22 cellular contexts compared by ENCODE assay signal in the genomic region with DNA sequence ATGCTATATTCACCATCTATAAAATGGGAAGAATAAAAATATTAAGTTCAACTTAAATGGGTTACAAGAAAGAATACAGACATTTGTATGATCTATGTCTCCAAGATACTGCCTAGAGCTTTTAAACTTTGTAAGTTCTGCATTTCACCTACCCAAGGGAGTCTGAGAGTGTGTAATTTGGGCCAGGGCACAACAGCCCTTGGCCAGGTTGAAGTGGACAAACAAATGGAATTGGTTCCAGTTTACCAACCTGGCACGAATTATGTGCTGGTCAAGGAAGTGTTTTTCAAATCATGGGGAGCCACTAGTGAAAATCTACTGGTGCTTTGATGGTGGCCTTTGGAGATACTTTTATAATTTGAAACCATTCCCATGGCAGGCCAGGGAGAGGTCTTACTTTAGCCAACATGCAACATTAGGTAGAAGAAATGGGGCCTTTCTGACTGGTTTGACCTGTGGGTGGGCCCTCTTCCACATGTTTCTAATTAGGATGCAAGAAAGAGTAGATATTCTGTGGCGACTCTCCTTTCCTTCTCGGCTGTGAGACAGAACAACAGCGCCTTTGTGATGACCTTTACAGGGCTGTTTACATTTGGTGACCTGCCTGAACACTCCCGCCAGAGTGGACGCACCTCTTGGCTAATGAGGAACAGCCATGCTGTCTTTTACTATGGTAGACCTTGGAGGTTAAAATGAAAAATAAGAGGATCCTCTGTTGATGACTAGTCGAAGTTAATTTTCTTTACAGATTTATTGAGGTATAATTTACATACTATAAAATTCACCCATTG.
DNase-seq lines count a peak whose midpoint lies in the region; ATAC-seq, FAIRE-seq and TF ChIP-seq lines count a peak whose summit lies in the region.
"Had no signal": no experiment of that assay in that cellular context is flagged by ENCODE, and none has a peak within 500 bp of the region (broad histone marks: within the 10 kb centered on the region; RNA-seq: fewer than 3 reads in every experiment).

No MANE protein-coding gene starts in this region.

- peak overlapping the region in 2 of 8 donors; percentile 51 to 59 for H3K4me3 Mint-ChIP-seq in naive B cell
- H3K4me3 Mint-ChIP-seq in stimulated activated naive B cell treated with anti-CD40 and anti-IgM and Interleukin-4, amounts not matched to agents 10 μg/mL and 1 μg/mL and 100 μg/mL, for 72 hours, result no peak overlapping the region
- H3K4me3 Mint-ChIP-seq: CD4-positive, alpha-beta memory T cell had no signal

- H3K4me1 Mint-ChIP-seq in naive B cell, result peaks cover 62 to 96% (median 83%) of the 10 kb centered on the region in 3 donors
- peaks cover 53 to 89% of the 10 kb centered on the region in 2 donors for H3K4me1 Mint-ChIP-seq in stimulated activated naive B cell treated with anti-CD40 and anti-IgM and Interleukin-4, amounts not matched to agents 10 μg/mL and 1 μg/mL and 100 μg/mL, for 72 hours

- H3K27me3 Mint-ChIP-seq in naive B cell, result no peaks in the 10 kb centered on the region
- H3K27me3 Mint-ChIP-seq in stimulated activated naive B cell treated with anti-CD40 and anti-IgM and Interleukin-4, amounts not matched to agents 10 μg/mL and 1 μg/mL and 100 μg/mL, for 72 hours, result no peaks in the 10 kb centered on the region
- H3K27me3 Mint-ChIP-seq: CD4-positive, alpha-beta memory T cell had no signal

- TF ChIP-seq POLR2A in GM12891 (IDR thresholded peaks at IDR 0.05; ENCODE audit: low read depth, low read length) (no peak), esophagus muscularis mucosa (IDR thresholded peaks at IDR 0.05; ENCODE audit: low read depth) (no peak)

- H3K27ac Mint-ChIP-seq in naive B cell, result peak overlapping the region in 4 of 6 donors; percentile 9 to 67 (median 22)
- peak overlapping the region; percentile 69 for H3K27ac Mint-ChIP-seq in stimulated activated naive B cell treated with anti-CD40 and anti-IgM and Interleukin-4, amounts not matched to agents 10 μg/mL and 1 μg/mL and 100 μg/mL, for 72 hours
- H3K27ac Mint-ChIP-seq: CD4-positive, alpha-beta memory T cell had no signal

- no peaks in the 10 kb centered on the region for H3K36me3 ChIP-seq in esophagus muscularis mucosa

- peaks cover 0 to 62% (median 43%) of the 10 kb centered on the region in 4 donors for H3K4me1 ChIP-seq in esophagus muscularis mucosa

- intact Hi-C loops in esophagus muscularis mucosa (cut with DNase I), result no loop called here

- peak overlapping the region; percentile 22 to 54 (median 26) for H3K27ac ChIP-seq in esophagus muscularis mucosa (replicated peaks in 1 of 4)
- H3K27ac ChIP-seq: A549, BLaER1, KMS-11 had no signal

- H3K27me3 ChIP-seq in esophagus muscularis mucosa, result no peaks in the 10 kb centered on the region
- H3K27me3 ChIP-seq: BLaER1 had no signal

- no peak for TF ChIP-seq EP300 in esophagus muscularis mucosa (IDR thresholded peaks at IDR 0.05)

- no peak for TF ChIP-seq CTCF in esophagus muscularis mucosa (IDR thresholded peaks at IDR 0.05)

- no peak for DNase-seq in GM12891 (ENCODE audit: insufficient read length, low spot score)
- DNase-seq in esophagus muscularis mucosa (ENCODE audit: extremely low spot score), result no peak
- DNase-seq in naive B cell, result no peak
- DNase-seq in stimulated activated naive B cell treated with anti-CD40 and anti-IgM and Interleukin-4, amounts not matched to agents 10 μg/mL and 1 μg/mL and 100 μg/mL, for 72 hours, result no peak
- DNase-seq in HCEC 1CT, result no peak
- DNase-seq in cortex of kidney (lab: John Stamatoyannopoulos, UW), result no peak
- DNase-seq: Calu3; CD4-positive, alpha-beta memory T cell; H7; NCI-H1417; NCI-H187; NCI-H2107; NCI-H2227 treated with DMSO at 0.1 percent for 48 hours; NCI-H524; NCI-H82; SHP77 treated with DMSO at 0.1 percent for 48 hours had no signal

- FAIRE-seq in GM12891 (lab: Jason Lieb, UNC), result peak; percentile 20
- FAIRE-seq: GM12878 had no signal

- H3K9me3 Mint-ChIP-seq in naive B cell, result peaks cover 0 to 2% (median 0%) of the 10 kb centered on the region in 7 donors
- peaks cover 6 to 9% of the 10 kb centered on the region in 2 donors for H3K9me3 Mint-ChIP-seq in stimulated activated naive B cell treated with anti-CD40 and anti-IgM and Interleukin-4, amounts not matched to agents 10 μg/mL and 1 μg/mL and 100 μg/mL, for 72 hours
- H3K9me3 Mint-ChIP-seq: CD4-positive, alpha-beta memory T cell had no signal

- no peak for ATAC-seq in naive B cell (ENCODE audit: low read depth in 2 of 2)
- ATAC-seq in stimulated activated naive B cell treated with anti-CD40 and anti-IgM and Interleukin-4, amounts not matched to agents 10 μg/mL and 1 μg/mL and 100 μg/mL, for 72 hours (replicated peaks), result no peak
- ATAC-seq in HG03095 (IDR thresholded peaks at IDR 0.05; ENCODE audit: unreplicated experiment), result no peak
- no peak for ATAC-seq in HG03439 (IDR thresholded peaks at IDR 0.05; ENCODE audit: unreplicated experiment)
- ATAC-seq: A549 had no signal

- H3K9me3 ChIP-seq in esophagus muscularis mucosa, result no peaks in the 10 kb centered on the region
- H3K9me3 ChIP-seq: A549 had no signal

- WGBS in esophagus muscularis mucosa, result 94% methylated on average over 7 of the region's 7 CpGs

- H3K36me3 Mint-ChIP-seq in naive B cell, result peaks cover 5 to 14% of the 10 kb centered on the region in 2 donors
- peaks cover 9 to 23% of the 10 kb centered on the region in 2 donors for H3K36me3 Mint-ChIP-seq in stimulated activated naive B cell treated with anti-CD40 and anti-IgM and Interleukin-4, amounts not matched to agents 10 μg/mL and 1 μg/mL and 100 μg/mL, for 72 hours

- H3K4me3 ChIP-seq in esophagus muscularis mucosa, result no peak overlapping the region
- H3K4me3 ChIP-seq: A549, BLaER1, GM12878 had no signal

TF ChIP-seq in GM12891, 5 proteins besides CTCF, POLR2A, EP300 and RAD21:
- TF ChIP-seq SPI1 (IDR thresholded peaks at IDR 0.05; ENCODE audit: low read depth, low read length) (no peak), TAF1 (IDR thresholded peaks at IDR 0.05; ENCODE audit: low read depth, low read length) (no peak), PAX5 (IDR thresholded peaks at IDR 0.05; ENCODE audit: insufficient read depth, low read length, severe bottlenecking) (no peak), POU2F2 (IDR thresholded peaks at IDR 0.05; ENCODE audit: low read depth, low read length) (no peak), POLR2AphosphoS5 (IDR thresholded peaks at IDR 0.05; ENCODE audit: low read depth, low read length) (no peak)
